Comparison of ENCODE assay signal across 8 cellular contexts in the genomic region with DNA sequence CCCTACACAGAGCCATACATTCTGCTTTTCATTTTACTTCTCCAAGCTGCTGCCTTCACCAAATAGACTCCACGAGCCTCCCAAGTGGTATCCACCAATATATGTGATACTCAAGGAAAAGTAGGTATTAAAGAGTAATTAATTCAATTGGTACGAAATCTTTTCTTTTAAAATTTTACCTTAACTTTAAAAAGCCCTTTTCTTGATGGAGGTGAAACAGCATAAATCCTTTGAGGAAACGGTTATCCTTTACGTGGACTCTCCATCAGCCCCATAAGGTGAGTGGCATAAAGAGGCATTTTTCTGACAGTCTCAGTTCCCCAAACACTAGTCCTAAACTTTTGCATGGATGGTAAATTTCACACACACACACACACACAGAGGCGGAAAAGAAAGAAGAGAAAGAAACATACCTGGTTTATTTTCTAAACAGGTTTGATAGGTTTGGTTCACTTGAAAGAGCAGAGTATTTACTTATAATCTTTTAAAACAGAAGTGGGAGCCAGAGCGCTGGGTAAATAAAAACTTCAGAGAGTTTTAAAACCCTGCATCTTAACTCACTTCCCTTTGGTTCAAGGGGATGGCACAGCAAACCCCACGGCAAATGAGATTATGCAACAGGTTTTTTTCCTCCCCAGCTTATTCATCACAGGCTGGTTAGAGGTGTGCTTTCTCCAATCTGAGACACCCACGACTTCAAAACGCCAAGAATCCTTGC. TPM values are rescaled to one million over a fixed set of nuclear protein-coding genes. Genes with fewer than 3 reads are reported as not detected.
DNase-seq lines count a peak whose midpoint lies in the region; ATAC-seq and TF ChIP-seq lines count a peak whose summit lies in the region.

No MANE protein-coding gene starts in this region.

- TF ChIP-seq CTCF in GM12875 (IDR thresholded peaks at IDR 0.05; ENCODE audit: borderline replicate concordance, insufficient read depth, low read depth, low read length): no peak

- H3K4me3 ChIP-seq in GM12875 (ENCODE audit: low read depth, low read length): peak overlapping the region; percentile 75

- DNase-seq in A172 (ENCODE audit: low spot score) (peak; percentile 51), NCI-H2227 (lab: John Stamatoyannopoulos, UW; ENCODE audit: unreplicated experiment) (peak; percentile 27), dermis blood vessel endothelial cell (peak; percentile 73), lung microvascular endothelial cell (ENCODE audit: low read depth in 2 of 2) (peak; percentile 57 to 78)
- DNase-seq in activated CD4-positive, alpha-beta T cell treated with anti-CD3 and anti-CD28 coated beads for 48 hours: peak; percentile 42
- peak; percentile 55 for DNase-seq in stimulated activated CD8-positive, alpha-beta memory T cell treated with anti-CD3 and anti-CD28 coated beads, Interleukin-4, amount 100 ng/mL, for 48 hours

- no peak for ATAC-seq in HG03139 (IDR thresholded peaks at IDR 0.05; ENCODE audit: unreplicated experiment)

RNA-seq across cellular contexts. Expression of gene DUSP16, which starts 1.9 kb away (rescaled TPM):
- 4.9 and 5.5 TPM in 2 replicates for total RNA-seq in A172 (2014; rRNA removed; shearing (Covaris generic))
- 9.2 and 13.1 TPM in 2 replicates for total RNA-seq in dermis blood vessel endothelial cell
- total RNA-seq in lung microvascular endothelial cell: 5.2 and 5.8 TPM in 2 replicates

RNA-seq across cellular contexts. Expression of gene CREBL2, which starts 50.9 kb away (rescaled TPM):
- 19.6 and 20.6 TPM in 2 replicates for total RNA-seq in A172 (2014; rRNA removed; shearing (Covaris generic))
- total RNA-seq in dermis blood vessel endothelial cell (37.9 and 42.4 TPM in 2 replicates), lung microvascular endothelial cell (30.9 and 38.5 TPM in 2 replicates)
